10 cellular contexts compared by ENCODE assay signal in the genomic region with DNA sequence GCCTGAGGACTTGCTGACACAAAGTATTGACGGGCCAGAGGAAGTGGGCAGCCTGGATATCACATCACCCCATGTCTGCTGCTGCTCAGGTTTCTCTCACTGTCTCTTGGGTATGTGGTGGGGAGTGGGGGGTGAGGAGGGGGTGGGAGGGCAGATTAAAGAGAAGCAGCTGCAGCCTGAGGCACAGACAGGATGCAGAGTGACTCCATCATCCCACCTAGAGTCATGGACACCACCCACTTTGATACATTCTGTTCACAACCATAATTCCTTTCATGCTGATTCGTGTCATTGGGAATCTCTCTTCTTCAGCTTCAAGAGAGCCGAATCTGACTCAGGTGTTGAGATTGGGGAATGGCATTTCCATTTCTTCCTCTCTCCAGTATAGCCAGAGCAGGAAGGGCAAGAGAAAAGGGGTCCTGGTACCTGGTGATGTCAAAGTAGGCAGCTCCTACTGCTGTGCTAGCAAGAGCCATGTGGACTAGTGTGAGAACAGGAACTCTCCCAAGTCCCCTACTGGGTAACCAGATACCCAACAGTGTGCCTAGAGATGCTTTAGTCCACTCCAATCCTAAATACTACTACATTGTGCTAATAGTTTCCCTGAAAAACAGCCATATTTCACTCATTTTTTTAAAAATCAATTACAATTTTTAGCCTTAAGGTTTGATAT. TPM values are rescaled to one million over a fixed set of nuclear protein-coding genes. Genes with fewer than 3 reads are reported as not detected.
DNase-seq lines count a peak whose midpoint lies in the region; ATAC-seq and TF ChIP-seq lines count a peak whose summit lies in the region.
"Had no signal": no experiment of that assay in that cellular context is flagged by ENCODE, and none has a peak within 500 bp of the region (broad histone marks: within the 10 kb centered on the region; RNA-seq: fewer than 3 reads in every experiment).

No MANE protein-coding gene starts in this region.

- 90% methylated on average over 3 of the region's 3 CpGs for WGBS in esophagus muscularis mucosa

- DNase-seq in activated naive CD4-positive, alpha-beta T cell treated with anti-CD3 and anti-CD28 coated beads for 36 hours: no peak
- no peak for DNase-seq in activated naive CD4-positive, alpha-beta T cell (lab: John Stamatoyannopoulos, UW)
- DNase-seq in activated CD8-positive, alpha-beta T cell treated with anti-CD3 and anti-CD28 coated beads, Interleukin-2, amount 10 ng/mL, durations not matched to agents 7 days and 5 days: no peak
- DNase-seq in type B pancreatic cell (ENCODE audit: extremely low spot score, unreplicated experiment) (no peak), Right ventricle myocardium superior (no peak), esophagus muscularis mucosa (ENCODE audit: extremely low spot score) (no peak)
- DNase-seq in NK-92 treated with Interleukin-12 subunit alpha and Interleukin-12 subunit beta, amount 100 ng/mL, for 24 hours (lab: John Stamatoyannopoulos, UW): no peak
- DNase-seq: erythroblast, NCI-H2227 treated with DMSO at 0.1 percent for 48 hours had no signal

- H3K9me3 ChIP-seq in esophagus muscularis mucosa: no peaks in the 10 kb centered on the region

- H3K27me3 ChIP-seq in layer of hippocampus (ENCODE audit: control insufficient read depth, insufficient read depth, low read length) (no peaks in the 10 kb centered on the region), esophagus muscularis mucosa (no peaks in the 10 kb centered on the region)

- H3K4me3 ChIP-seq in esophagus muscularis mucosa: no peak overlapping the region

- no peaks in the 10 kb centered on the region for H3K27me3 Mint-ChIP-seq in activated naive CD4-positive, alpha-beta T cell treated with anti-CD3 and anti-CD28 coated beads for 36 hours (ENCODE audit: low read depth)
- no peaks in the 10 kb centered on the region for H3K27me3 Mint-ChIP-seq in activated CD8-positive, alpha-beta T cell treated with anti-CD3 and anti-CD28 coated beads, Interleukin-2, amount 10 ng/mL, durations not matched to agents 7 days and 5 days (ENCODE audit: low read depth)
- no peaks in the 10 kb centered on the region for H3K27me3 Mint-ChIP-seq in type B pancreatic cell

- peak overlapping the region; percentile 90 for H3K27ac Mint-ChIP-seq in activated naive CD4-positive, alpha-beta T cell treated with anti-CD3 and anti-CD28 coated beads for 36 hours
- H3K27ac Mint-ChIP-seq in activated CD8-positive, alpha-beta T cell treated with anti-CD3 and anti-CD28 coated beads, Interleukin-2, amount 10 ng/mL, durations not matched to agents 7 days and 5 days: peak overlapping the region; percentile 62
- H3K27ac Mint-ChIP-seq in type B pancreatic cell: peak overlapping the region; percentile 100

- peaks cover 0 to 19% (median 0%) of the 10 kb centered on the region in 4 donors for H3K36me3 ChIP-seq in esophagus muscularis mucosa

- peaks cover 8% of the 10 kb centered on the region for H3K36me3 Mint-ChIP-seq in activated naive CD4-positive, alpha-beta T cell treated with anti-CD3 and anti-CD28 coated beads for 36 hours (ENCODE audit: low read depth)
- peaks cover 11% of the 10 kb centered on the region for H3K36me3 Mint-ChIP-seq in activated CD8-positive, alpha-beta T cell treated with anti-CD3 and anti-CD28 coated beads, Interleukin-2, amount 10 ng/mL, durations not matched to agents 7 days and 5 days (ENCODE audit: low read depth)
- H3K36me3 Mint-ChIP-seq in type B pancreatic cell: peaks cover 22% of the 10 kb centered on the region

- ATAC-seq in activated CD8-positive, alpha-beta T cell treated with anti-CD3 and anti-CD28 coated beads, Interleukin-2, amount 10 ng/mL, durations not matched to agents 7 days and 5 days: no peak
- no peak for ATAC-seq in Right ventricle myocardium superior (ENCODE audit: poor library complexity)

- H3K4me3 Mint-ChIP-seq in activated naive CD4-positive, alpha-beta T cell treated with anti-CD3 and anti-CD28 coated beads for 36 hours: no peak overlapping the region
- no peak overlapping the region for H3K4me3 Mint-ChIP-seq in activated CD8-positive, alpha-beta T cell treated with anti-CD3 and anti-CD28 coated beads, Interleukin-2, amount 10 ng/mL, durations not matched to agents 7 days and 5 days
- H3K4me3 Mint-ChIP-seq in type B pancreatic cell: no peak overlapping the region

- intact Hi-C loops in activated naive CD4-positive, alpha-beta T cell treated with anti-CD3 and anti-CD28 coated beads for 36 hours (cut with micrococcal nuclease): loop anchor here (1.0 to 5.0 kb wide), 7 partner anchors 7 to 1863 kb away; a partner anchor contains a TSS
- intact Hi-C loops in Right ventricle myocardium superior (cut with DNase I) (no loop called here), esophagus muscularis mucosa (cut with DNase I) (no loop called here)

- TF ChIP-seq CTCF in type B pancreatic cell (conservative IDR thresholded peaks at IDR 0.05): no peak
- TF ChIP-seq CTCF in esophagus muscularis mucosa (IDR thresholded peaks at IDR 0.05): no peak

- H3K9me3 Mint-ChIP-seq in activated naive CD4-positive, alpha-beta T cell treated with anti-CD3 and anti-CD28 coated beads for 36 hours: no peaks in the 10 kb centered on the region
- no peaks in the 10 kb centered on the region for H3K9me3 Mint-ChIP-seq in activated CD8-positive, alpha-beta T cell treated with anti-CD3 and anti-CD28 coated beads, Interleukin-2, amount 10 ng/mL, durations not matched to agents 7 days and 5 days (ENCODE audit: insufficient read depth)
- peaks cover 6% of the 10 kb centered on the region for H3K9me3 Mint-ChIP-seq in type B pancreatic cell

- H3K27ac ChIP-seq in layer of hippocampus (ENCODE audit: low read depth, low read length) (peak overlapping the region; percentile 57), esophagus muscularis mucosa (replicated peaks in 1 of 4) (no peak overlapping the region)

- H3K4me1 ChIP-seq in esophagus muscularis mucosa: peaks cover 21 to 46% (median 33%) of the 10 kb centered on the region in 4 donors

- no peak for TF ChIP-seq POLR2A in esophagus muscularis mucosa (IDR thresholded peaks at IDR 0.05; ENCODE audit: low read depth)

- CTCF ChIA-PET in activated naive CD4-positive, alpha-beta T cell treated with anti-CD3 and anti-CD28 coated beads for 36 hours (lab: Charles Lee): interaction anchor here (1.0 kb wide), 1 partner anchor 101 kb away, joined by 5 read pairs; no protein-coding TSS in a partner anchor
- CTCF ChIA-PET in activated CD8-positive, alpha-beta T cell treated with anti-CD3 and anti-CD28 coated beads, Interleukin-2, amount 10 ng/mL, durations not matched to agents 7 days and 5 days (lab: Charles Lee): interaction anchor here (1.4 kb wide), 1 partner anchor 54 kb away, joined by 6 read pairs; no protein-coding TSS in a partner anchor

- POLR2A ChIA-PET in activated CD8-positive, alpha-beta T cell treated with anti-CD3 and anti-CD28 coated beads, Interleukin-2, amount 10 ng/mL, durations not matched to agents 7 days and 5 days (lab: Charles Lee): interaction anchor here (1.9 kb wide), 1 partner anchor 22 kb away, joined by 8 read pairs; a partner anchor contains a TSS

- no peak for TF ChIP-seq EP300 in esophagus muscularis mucosa (IDR thresholded peaks at IDR 0.05)

- H3K4me1 Mint-ChIP-seq in activated naive CD4-positive, alpha-beta T cell treated with anti-CD3 and anti-CD28 coated beads for 36 hours (ENCODE audit: low read depth): peaks cover 74% of the 10 kb centered on the region
- peaks cover 60% of the 10 kb centered on the region for H3K4me1 Mint-ChIP-seq in activated CD8-positive, alpha-beta T cell treated with anti-CD3 and anti-CD28 coated beads, Interleukin-2, amount 10 ng/mL, durations not matched to agents 7 days and 5 days (ENCODE audit: low read depth)
- peaks cover 23% of the 10 kb centered on the region for H3K4me1 Mint-ChIP-seq in type B pancreatic cell (ENCODE audit: unreplicated experiment)

RNA-seq across cellular contexts. Expression of a gene that starts 22.4 kb away (rescaled TPM):
- 10 to 100 TPM in 1 of 2 experiments, 1 to 10 TPM in 1; 8.7 to 10.8 TPM for total RNA-seq in activated naive CD4-positive, alpha-beta T cell treated with anti-CD3 and anti-CD28 coated beads for 36 hours
- total RNA-seq in activated CD8-positive, alpha-beta T cell treated with anti-CD3 and anti-CD28 coated beads, Interleukin-2, amount 10 ng/mL, durations not matched to agents 7 days and 5 days: 1 to 10 TPM; 3.3 to 6.5 TPM
- total RNA-seq in type B pancreatic cell (ENCODE audit: low replicate concordance) (18.3 and 21.5 TPM in 2 replicates), Right ventricle myocardium superior (25.4 TPM), esophagus muscularis mucosa (10 to 100 TPM; 37.9 to 76.5 (median 49.4) TPM)
